Comparison of ENCODE assay signal across 8 cellular contexts in the genomic region with DNA sequence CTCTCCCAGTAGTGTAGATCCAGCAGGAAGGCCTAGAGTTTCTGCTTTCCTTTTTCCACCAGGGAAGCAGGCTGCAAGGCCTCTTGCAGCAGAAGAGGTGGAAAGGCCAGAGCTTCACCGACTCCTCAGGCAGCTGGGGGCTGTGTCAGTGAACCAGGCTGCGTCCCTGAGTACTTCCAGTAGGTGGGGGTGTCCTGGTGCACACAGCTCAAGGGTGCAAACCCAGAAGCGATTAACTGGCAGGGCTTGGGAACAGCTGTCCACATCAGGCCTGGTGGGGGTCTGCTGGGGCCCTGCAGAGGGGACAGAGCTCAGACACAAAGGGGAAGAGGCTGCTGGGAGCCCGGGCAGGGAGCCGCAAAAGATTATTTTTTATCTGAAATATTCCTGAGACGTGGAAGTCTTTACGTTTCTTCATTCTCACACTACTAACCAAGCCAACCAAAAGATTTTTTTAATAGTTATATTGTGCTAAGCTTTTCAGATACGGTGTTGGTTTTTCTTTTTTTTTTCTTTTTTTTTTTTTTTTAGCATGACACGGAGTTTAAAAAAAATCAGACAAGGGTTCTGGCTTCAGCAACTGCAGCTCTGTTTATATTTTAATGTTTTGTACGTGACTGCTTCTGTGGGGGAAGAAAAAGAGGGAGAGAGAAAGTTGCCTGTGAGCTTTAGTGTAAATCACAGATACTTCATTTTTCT. TPM values are rescaled to one million over a fixed set of nuclear protein-coding genes. Genes with fewer than 3 reads are reported as not detected.
DNase-seq lines count a peak whose midpoint lies in the region; ATAC-seq and TF ChIP-seq lines count a peak whose summit lies in the region.

No MANE protein-coding gene starts in this region.

- H3K4me3 ChIP-seq in HEK293 (ENCODE audit: low read depth, low read length) (no peak overlapping the region), SJCRH30 (no peak overlapping the region), fibroblast of the aortic adventitia (ENCODE audit: low read depth, low read length) (peak overlapping the region; percentile 11), osteoblast (ENCODE audit: insufficient read depth, low read length) (no peak overlapping the region)

- H3K27me3 ChIP-seq in SJCRH30 (no peaks in the 10 kb centered on the region), osteoblast (ENCODE audit: insufficient read depth, low read length) (no peaks in the 10 kb centered on the region)

- no peak overlapping the region for H2AFZ ChIP-seq in osteoblast (ENCODE audit: low read length)

- TF ChIP-seq CTCF in HEK293 (tag by site-specific recombination; IDR thresholded peaks at IDR 0.05) (peak; percentile 90), fibroblast of the aortic adventitia (IDR thresholded peaks at IDR 0.05; ENCODE audit: insufficient read depth, low read length) (peak; percentile 84), osteoblast (IDR thresholded peaks at IDR 0.05; ENCODE audit: extremely low read depth, low read depth, low read length) (peak; percentile 65)

- H3K79me2 ChIP-seq in osteoblast (ENCODE audit: insufficient read depth, low read length), result peaks cover 79% of the 10 kb centered on the region

- H4K20me1 ChIP-seq in osteoblast (ENCODE audit: insufficient read depth, low read length), result peaks cover 22% of the 10 kb centered on the region

- POLR2A ChIA-PET in HEK293 (lab: Yijun Ruan, JAX), result interaction anchor here (0.7 to 1.1 kb wide), 2 partner anchors 12 to 458 kb away, joined by 3 to 10 read pairs; no protein-coding TSS in a partner anchor

- no peak for ATAC-seq in GM19395 (IDR thresholded peaks at IDR 0.05; ENCODE audit: unreplicated experiment)
- no peak for ATAC-seq in GM19452 (IDR thresholded peaks at IDR 0.05; ENCODE audit: unreplicated experiment)
- ATAC-seq in HG03457 (IDR thresholded peaks at IDR 0.05; ENCODE audit: unreplicated experiment), result no peak
- no peak for ATAC-seq in HG02840 (IDR thresholded peaks at IDR 0.05; ENCODE audit: low FRiP score, unreplicated experiment)

- H3K4me2 ChIP-seq in osteoblast (ENCODE audit: insufficient read depth, low read length), result no peak overlapping the region

- H3K27ac ChIP-seq in HEK293 (ENCODE audit: extremely low read depth, low read depth, low read length), result no peak overlapping the region
- H3K27ac ChIP-seq in SJCRH30, result peak overlapping the region; percentile 59
- no peak overlapping the region for H3K27ac ChIP-seq in osteoblast (ENCODE audit: low read depth, low read length)

- peak; percentile 96 to 97 for DNase-seq in SJCRH30
- peak; percentile 75 for DNase-seq in fibroblast of the aortic adventitia (ENCODE audit: low read depth)
- DNase-seq in osteoblast (ENCODE audit: insufficient read length, low spot score, missing footprints), result no peak

- no peaks in the 10 kb centered on the region for H3K9me3 ChIP-seq in HEK293 (ENCODE audit: control insufficient read depth, insufficient read depth, low read depth, low read length)
- no peaks in the 10 kb centered on the region for H3K9me3 ChIP-seq in SJCRH30 (replicated peaks)
- no peaks in the 10 kb centered on the region for H3K9me3 ChIP-seq in osteoblast (ENCODE audit: low read depth, low read length)

- H3K36me3 ChIP-seq in HEK293 (ENCODE audit: control insufficient read depth in 2 of 2, insufficient read depth in 1 of 2, low read length in 2 of 2) (peaks cover 4 to 5% of the 10 kb centered on the region in 2 experiments), SJCRH30 (peaks cover 71% of the 10 kb centered on the region), osteoblast (ENCODE audit: insufficient read depth, low read length) (peaks cover 4% of the 10 kb centered on the region)

- CTCF ChIA-PET in HEK293 (lab: Yijun Ruan, JAX), result interaction anchor here (0.6 to 1.7 kb wide), 17 partner anchors 9 to 1815 kb away, joined by 3 to 12 read pairs (median 4); no protein-coding TSS in a partner anchor

- H3K4me1 ChIP-seq in HEK293 (ENCODE audit: control insufficient read depth, insufficient read depth, low read length) (peaks cover 47% of the 10 kb centered on the region), SJCRH30 (peaks cover 68% of the 10 kb centered on the region), osteoblast (ENCODE audit: insufficient read depth, low read length) (peaks cover 20% of the 10 kb centered on the region)

TF ChIP-seq in HEK293, 187 proteins besides CTCF, POLR2A, EP300 and RAD21 (continues in another document):
- no peak for TF ChIP-seq ZNF521 (tag by site-specific recombination; IDR thresholded peaks at IDR 0.05)
- no peak for TF ChIP-seq ZNF292 (tag by site-specific recombination; IDR thresholded peaks at IDR 0.05; ENCODE audit: borderline replicate concordance, low read depth)
- TF ChIP-seq, protein P1, sequence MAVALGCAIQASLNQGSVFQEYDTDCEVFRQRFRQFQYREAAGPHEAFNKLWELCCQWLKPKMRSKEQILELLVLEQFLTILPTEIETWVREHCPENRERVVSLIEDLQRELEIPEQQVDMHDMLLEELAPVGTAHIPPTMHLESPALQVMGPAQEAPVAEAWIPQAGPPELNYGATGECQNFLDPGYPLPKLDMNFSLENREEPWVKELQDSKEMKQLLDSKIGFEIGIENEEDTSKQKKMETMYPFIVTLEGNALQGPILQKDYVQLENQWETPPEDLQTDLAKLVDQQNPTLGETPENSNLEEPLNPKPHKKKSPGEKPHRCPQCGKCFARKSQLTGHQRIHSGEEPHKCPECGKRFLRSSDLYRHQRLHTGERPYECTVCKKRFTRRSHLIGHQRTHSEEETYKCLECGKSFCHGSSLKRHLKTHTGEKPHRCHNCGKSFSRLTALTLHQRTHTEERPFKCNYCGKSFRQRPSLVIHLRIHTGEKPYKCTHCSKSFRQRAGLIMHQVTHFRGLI (tag by site-specific recombination; IDR thresholded peaks at IDR 0.05), result 0 out of 2 replicates have a peak, but pooled peaks have one; percentile 11
- no peak for TF ChIP-seq ZNF19 (tag by site-specific recombination; IDR thresholded peaks at IDR 0.05; ENCODE audit: low read depth)
- TF ChIP-seq, protein P2, sequence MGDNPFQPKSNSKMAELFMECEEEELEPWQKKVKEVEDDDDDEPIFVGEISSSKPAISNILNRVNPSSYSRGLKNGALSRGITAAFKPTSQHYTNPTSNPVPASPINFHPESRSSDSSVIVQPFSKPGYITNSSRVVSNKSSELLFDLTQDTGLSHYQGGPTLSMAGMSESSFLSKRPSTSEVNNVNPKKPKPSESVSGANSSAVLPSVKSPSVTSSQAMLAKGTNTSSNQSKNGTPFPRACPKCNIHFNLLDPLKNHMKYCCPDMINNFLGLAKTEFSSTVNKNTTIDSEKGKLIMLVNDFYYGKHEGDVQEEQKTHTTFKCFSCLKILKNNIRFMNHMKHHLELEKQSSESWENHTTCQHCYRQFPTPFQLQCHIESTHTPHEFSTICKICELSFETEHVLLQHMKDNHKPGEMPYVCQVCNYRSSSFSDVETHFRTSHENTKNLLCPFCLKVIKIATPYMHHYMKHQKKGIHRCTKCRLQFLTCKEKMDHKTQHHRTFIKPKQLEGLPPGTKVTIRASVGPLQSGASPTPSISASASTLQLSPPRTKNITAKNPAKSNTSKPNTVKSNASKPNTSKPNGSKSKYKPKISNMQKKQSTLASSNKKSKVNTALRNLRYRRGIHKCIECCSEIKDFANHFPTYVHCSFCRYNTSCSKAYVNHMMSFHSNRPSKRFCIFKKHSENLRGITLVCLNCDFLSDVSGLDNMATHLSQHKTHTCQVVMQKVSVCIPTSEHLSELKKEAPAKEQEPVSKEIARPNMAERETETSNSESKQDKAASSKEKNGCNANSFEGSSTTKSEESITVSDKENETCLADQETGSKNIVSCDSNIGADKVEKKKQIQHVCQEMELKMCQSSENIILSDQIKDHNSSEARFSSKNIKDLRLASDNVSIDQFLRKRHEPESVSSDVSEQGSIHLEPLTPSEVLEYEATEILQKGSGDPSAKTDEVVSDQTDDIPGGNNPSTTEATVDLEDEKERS (tag by site-specific recombination; IDR thresholded peaks at IDR 0.05), result no peak
- no peak for TF ChIP-seq OSR2 (tag by site-specific recombination; IDR thresholded peaks at IDR 0.05)
- no peak for TF ChIP-seq ZNF433 (tag by site-specific recombination; IDR thresholded peaks at IDR 0.05; ENCODE audit: low read depth)
- TF ChIP-seq ZNF274 (IDR thresholded peaks at IDR 0.05; ENCODE audit: low read length), result no peak
- TF ChIP-seq ZNF274 (tag by site-specific recombination; IDR thresholded peaks at IDR 0.05; ENCODE audit: borderline replicate concordance), result no peak
- TF ChIP-seq, protein P3, sequence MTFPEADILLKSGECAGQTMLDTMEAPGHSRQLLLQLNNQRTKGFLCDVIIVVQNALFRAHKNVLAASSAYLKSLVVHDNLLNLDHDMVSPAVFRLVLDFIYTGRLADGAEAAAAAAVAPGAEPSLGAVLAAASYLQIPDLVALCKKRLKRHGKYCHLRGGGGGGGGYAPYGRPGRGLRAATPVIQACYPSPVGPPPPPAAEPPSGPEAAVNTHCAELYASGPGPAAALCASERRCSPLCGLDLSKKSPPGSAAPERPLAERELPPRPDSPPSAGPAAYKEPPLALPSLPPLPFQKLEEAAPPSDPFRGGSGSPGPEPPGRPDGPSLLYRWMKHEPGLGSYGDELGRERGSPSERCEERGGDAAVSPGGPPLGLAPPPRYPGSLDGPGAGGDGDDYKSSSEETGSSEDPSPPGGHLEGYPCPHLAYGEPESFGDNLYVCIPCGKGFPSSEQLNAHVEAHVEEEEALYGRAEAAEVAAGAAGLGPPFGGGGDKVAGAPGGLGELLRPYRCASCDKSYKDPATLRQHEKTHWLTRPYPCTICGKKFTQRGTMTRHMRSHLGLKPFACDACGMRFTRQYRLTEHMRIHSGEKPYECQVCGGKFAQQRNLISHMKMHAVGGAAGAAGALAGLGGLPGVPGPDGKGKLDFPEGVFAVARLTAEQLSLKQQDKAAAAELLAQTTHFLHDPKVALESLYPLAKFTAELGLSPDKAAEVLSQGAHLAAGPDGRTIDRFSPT (tag by site-specific recombination; IDR thresholded peaks at IDR 0.05), result no peak
- TF ChIP-seq ZNF629 (tag by site-specific recombination; IDR thresholded peaks at IDR 0.05), result no peak
- TF ChIP-seq, protein P4, sequence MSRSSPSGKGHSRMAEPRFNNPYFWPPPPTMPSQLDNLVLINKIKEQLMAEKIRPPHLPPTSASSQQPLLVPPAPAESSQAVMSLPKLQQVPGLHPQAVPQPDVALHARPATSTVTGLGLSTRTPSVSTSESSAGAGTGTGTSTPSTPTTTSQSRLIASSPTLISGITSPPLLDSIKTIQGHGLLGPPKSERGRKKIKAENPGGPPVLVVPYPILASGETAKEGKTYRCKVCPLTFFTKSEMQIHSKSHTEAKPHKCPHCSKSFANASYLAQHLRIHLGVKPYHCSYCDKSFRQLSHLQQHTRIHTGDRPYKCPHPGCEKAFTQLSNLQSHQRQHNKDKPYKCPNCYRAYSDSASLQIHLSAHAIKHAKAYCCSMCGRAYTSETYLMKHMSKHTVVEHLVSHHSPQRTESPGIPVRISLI (tag by site-specific recombination; IDR thresholded peaks at IDR 0.05), result peak; percentile 70; the same call in 1 of the 2 replicates

RNA-seq across cellular contexts. Expression of a gene that starts 11.0 kb away (rescaled TPM):
- 52.5 and 55.3 TPM in 2 replicates for total RNA-seq in SJCRH30 (2014; rRNA removed; shearing (Covaris generic))
- total RNA-seq in fibroblast of the aortic adventitia (ENCODE audit: low replicate concordance), result 5.7 and 14.0 TPM in 2 replicates
- 7.6 and 9.4 TPM in 2 replicates for total RNA-seq in osteoblast
